9 cellular contexts compared by ENCODE assay signal in genomic region chr2:32404691-32405090, GRCh38.
"Had no signal": no experiment of that assay in that cellular context is flagged by ENCODE, and none has a peak within 500 bp of the region (broad histone marks: within the 10 kb centered on the region; RNA-seq: fewer than 3 reads in every experiment).

No MANE protein-coding gene starts in this region.

- H3K27ac ChIP-seq: KMS-11 had no signal

- H2AFZ ChIP-seq: GM23338 had no signal

- DNase-seq: H9, HCEC 1CT, HFFc6, KBM-7 had no signal

- H3K4me3 ChIP-seq: GM23338 had no signal

- FAIRE-seq: H1, H54, HTR-8/SVneo had no signal

- ATAC-seq: GM23338 had no signal

- H3K4me2 ChIP-seq: GM23338, KMS-11 had no signal

- H3K9ac ChIP-seq: KMS-11 had no signal
